Comparison of ENCODE assay signal across 9 cellular contexts in genomic region chr6:132764370-132764769, GRCh38. TPM values are rescaled to one million over a fixed set of nuclear protein-coding genes. Genes with fewer than 3 reads are reported as not detected.
A peak's percentile ranks its signal among the peaks of the same experiment; 100 is the strongest.
DNase-seq lines count a peak whose midpoint lies in the region; ATAC-seq and TF ChIP-seq lines count a peak whose summit lies in the region.
"Had no signal": no experiment of that assay in that cellular context is flagged by ENCODE, and none has a peak within 500 bp of the region (broad histone marks: within the 10 kb centered on the region; RNA-seq: fewer than 3 reads in every experiment).

No MANE protein-coding gene starts in this region.

- H3K9me3 ChIP-seq in heart left ventricle: no peaks in the 10 kb centered on the region

- POLR2A ChIA-PET in RWPE1 (lab: Yijun Ruan, JAX; ENCODE audit: low non-redundant PET): no interaction called here

- CTCF ChIA-PET in RWPE1 (lab: Yijun Ruan, JAX): interaction anchor here (0.6 to 1.2 kb wide), 2 partner anchors 16 to 484 kb away, joined by 3 to 4 read pairs; no protein-coding TSS in a partner anchor

- H3K4me3 ChIP-seq in heart left ventricle: no peak overlapping the region

- no peak overlapping the region for H3K27ac ChIP-seq in RWPE1
- H3K27ac ChIP-seq in heart left ventricle: peak overlapping the region in 1 of 12 donors; percentile 15
- H3K27ac ChIP-seq: VCaP had no signal

- TF ChIP-seq POLR2A in heart left ventricle (IDR thresholded peaks at IDR 0.05): no peak

- TF ChIP-seq CTCF in RWPE1 (conservative IDR thresholded peaks at IDR 0.05; ENCODE audit: low read depth): no peak
- no peak for TF ChIP-seq CTCF in heart left ventricle (IDR thresholded peaks at IDR 0.05)

- ATAC-seq in heart left ventricle (peak in 3 of 4 donors; percentile 78 to 94 (median 91)), HG02623 (IDR thresholded peaks at IDR 0.05; ENCODE audit: unreplicated experiment) (no peak), HG03457 (IDR thresholded peaks at IDR 0.05; ENCODE audit: unreplicated experiment) (no peak)

- peaks cover 0 to 19% (median 0%) of the 10 kb centered on the region in 12 donors for H3K4me1 ChIP-seq in heart left ventricle

- intact Hi-C loops in heart left ventricle (cut with DNase I): loop anchor here in 5 of 10 donors (10.0 kb wide), 3 partner anchors 90 to 230 kb away; partner anchors contain the start of gene TAAR9 (in 3 of the 5)

- peaks cover 0 to 7% (median 1%) of the 10 kb centered on the region in 9 donors for H3K36me3 ChIP-seq in heart left ventricle

- H3K27me3 ChIP-seq in heart left ventricle: no peaks in the 10 kb centered on the region

- peak; percentile 19 for DNase-seq in DMS53 (lab: John Stamatoyannopoulos, UW)
- DNase-seq in DMS53 treated with DMSO at 0.1 percent for 48 hours (lab: John Stamatoyannopoulos, UW; ENCODE audit: unreplicated experiment): no peak
- peak; percentile 73 for DNase-seq in RWPE1 (ENCODE audit: low spot score)
- DNase-seq in heart left ventricle: peak in 3 of 5 donors; percentile 29 to 53 (median 47)
- peak; percentile 17 for DNase-seq in pons (ENCODE audit: low spot score)
- no peak for DNase-seq in NCI-H526 treated with DMSO at 0.1 percent for 48 hours (lab: John Stamatoyannopoulos, UW)

RNA-seq across cellular contexts. Expression of gene VNN2, which starts 6.7 kb away (rescaled TPM):
- total RNA-seq in heart left ventricle: 1 to 10 TPM; 1.1 to 6.9 (median 2.5) TPM
- under 1 TPM; 0.30 to 0.39 TPM for polyA plus RNA-seq in heart left ventricle

RNA-seq across cellular contexts. Expression of gene SLC18B1, which starts 34.1 kb away (rescaled TPM):
- total RNA-seq in heart left ventricle: 1 to 10 TPM; 1.1 to 7.4 (median 2.8) TPM
- 1 to 10 TPM; 2.5 to 3.1 TPM for polyA plus RNA-seq in heart left ventricle

RNA-seq across cellular contexts. Expression of gene RPS12, which starts 50.0 kb away (rescaled TPM):
- total RNA-seq in heart left ventricle: 100 to 1,000 TPM; 336 to 694 (median 475) TPM
- 1,000 to 10,000 TPM in 1 of 2 donors, 100 to 1,000 TPM in 1; 421 to 2,078 TPM for polyA plus RNA-seq in heart left ventricle

RNA-seq across cellular contexts. Expression of gene VNN1, which starts 50.5 kb away (rescaled TPM):
- total RNA-seq in heart left ventricle: 1 to 10 TPM in 3 of 9 donors, under 1 TPM in 6; 0.29 to 2.2 (median 0.57) TPM
- polyA plus RNA-seq in heart left ventricle: under 1 TPM; 0.38 to 0.44 TPM

Comparison
In these comparisons a context has a peak if more than half of its experiments do, and no peak if none do; other contexts are left out.
1. DNase-seq: peak in DMS53 (single experiment), RWPE1 (single experiment), heart left ventricle (3 of 5) and pons (single experiment); none in DMS53 treated with DMSO at 0.1 percent for 48 hours (single experiment) and NCI-H526 treated with DMSO at 0.1 percent for 48 hours (single experiment).
2. ATAC-seq: peak in heart left ventricle (3 of 4); none in HG02623 (single experiment) and HG03457 (single experiment).